22 cellular contexts compared by ENCODE assay signal in the genomic region with DNA sequence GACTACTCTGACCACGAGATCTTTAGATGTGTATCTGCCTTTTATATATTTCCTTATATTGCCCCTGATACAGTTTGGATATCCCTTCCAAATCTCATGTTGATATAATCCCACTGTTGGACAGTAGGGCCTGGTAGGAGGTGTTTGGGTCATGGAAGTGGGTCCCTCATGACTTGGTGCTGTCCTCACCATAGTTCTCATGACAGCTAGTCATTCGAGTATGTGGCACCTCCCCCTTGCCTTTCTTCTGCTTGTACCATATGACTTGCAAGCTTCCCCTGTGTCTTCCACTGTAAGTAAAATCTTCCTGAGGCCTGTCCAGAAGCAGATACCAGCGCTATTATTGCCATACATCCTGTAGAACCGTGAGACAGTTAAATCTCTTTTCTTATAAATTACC.
"Had no signal": no experiment of that assay in that cellular context is flagged by ENCODE, and none has a peak within 500 bp of the region (broad histone marks: within the 10 kb centered on the region; RNA-seq: fewer than 3 reads in every experiment).

No MANE protein-coding gene starts in this region.

- FAIRE-seq: endothelial cell of umbilical vein, islet of Langerhans had no signal

- H3K27ac ChIP-seq: colonic mucosa, dorsolateral prefrontal cortex, esophagus muscularis mucosa, foreskin keratinocyte, gastrocnemius medialis, heart right ventricle, left lung, lower lobe of right lung had no signal

- ATAC-seq: foreskin keratinocyte, gastrocnemius medialis, heart right ventricle, left cardiac atrium, left lung, left ventricle myocardium superior, lower lobe of right lung, mucosa of descending colon had no signal

- H3K4me3 ChIP-seq: colonic mucosa, dorsolateral prefrontal cortex, esophagus muscularis mucosa, gastrocnemius medialis, heart right ventricle, left lung, lower lobe of right lung, mucosa of descending colon had no signal

- H3K4me1 ChIP-seq: colonic mucosa, esophagus muscularis mucosa, foreskin keratinocyte, gastrocnemius medialis, heart right ventricle, left lung, lower lobe of right lung had no signal

- DNase-seq: colonic mucosa; cortex of kidney; dermis blood vessel endothelial cell; dorsolateral prefrontal cortex; effector CD4-positive, alpha-beta T cell; effector memory CD4-positive, alpha-beta T cell; foreskin keratinocyte; gastrocnemius medialis; glutamatergic neuron; head of caudate nucleus; heart right ventricle; hippocampal formation; left cardiac atrium; left lung; left ventricle myocardium superior; lower lobe of right lung; mesenchymal stem cell; mucosa of descending colon; naive B cell had no signal

- H3K9me3 ChIP-seq: colonic mucosa, esophagus muscularis mucosa, gastrocnemius medialis, heart right ventricle, left lung, lower lobe of right lung, mucosa of descending colon had no signal

- H3K27me3 ChIP-seq: colonic mucosa, esophagus muscularis mucosa, foreskin keratinocyte, left lung had no signal

- H3K36me3 ChIP-seq: colonic mucosa, esophagus muscularis mucosa, gastrocnemius medialis, heart right ventricle, left lung, lower lobe of right lung had no signal
